In the genomic region with DNA sequence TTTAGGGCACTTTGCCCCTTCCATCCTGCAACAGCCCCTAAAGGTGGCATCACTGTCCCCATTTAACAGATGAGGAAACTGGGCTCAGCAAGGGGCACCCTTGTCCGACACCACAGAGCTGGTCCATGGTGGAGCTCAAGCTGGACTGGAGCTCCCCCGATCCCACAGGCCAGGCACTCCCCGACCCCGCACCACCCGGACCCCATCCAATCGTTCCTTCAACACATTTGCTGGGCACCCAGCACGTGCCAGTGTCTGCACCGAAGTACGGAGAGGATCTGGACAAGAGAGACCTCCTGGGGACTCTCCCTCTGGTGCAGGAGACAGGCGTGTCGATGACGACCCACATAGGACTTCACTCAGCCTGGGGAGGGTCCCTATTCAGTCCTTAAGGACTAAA, we compare ENCODE assay signal across 15 cellular contexts. TPM values are rescaled to one million over a fixed set of nuclear protein-coding genes. Genes with fewer than 3 reads are reported as not detected.
A peak's percentile ranks its signal among the peaks of the same experiment; 100 is the strongest.
DNase-seq lines count a peak whose midpoint lies in the region; ATAC-seq and TF ChIP-seq lines count a peak whose summit lies in the region.
"Had no signal": no experiment of that assay in that cellular context is flagged by ENCODE, and none has a peak within 500 bp of the region (broad histone marks: within the 10 kb centered on the region; RNA-seq: fewer than 3 reads in every experiment).

No MANE protein-coding gene starts in this region.

- no peaks in the 10 kb centered on the region for H3K23me2 ChIP-seq in H9 (ENCODE audit: insufficient read length, low read depth, low read length, poor library complexity, severe bottlenecking)

- no peak overlapping the region for H2BK5ac ChIP-seq in H9 (ENCODE audit: insufficient read length, low read length)

- peak; percentile 28 for DNase-seq in H9
- no peak for DNase-seq in RPMI8226
- DNase-seq: DMS79 treated with DMSO at 0.1 percent for 48 hours; heart right ventricle; left ventricle myocardium superior; NCI-H1092; NCI-H2029 treated with DMSO at 0.1 percent for 48 hours; PC-3; small intestine; stimulated activated CD4-positive, alpha-beta T cell treated with anti-CD3 and anti-CD28 coated beads, Interleukin-2, amount 100 ng/mL, for 48 hours; T-helper 9 cell had no signal

- H3K14ac ChIP-seq in H9 (ENCODE audit: insufficient read depth, low read length), result no peak overlapping the region

- H4K20me1 ChIP-seq in H9 (ENCODE audit: control insufficient read depth, insufficient read depth, insufficient read length), result no peaks in the 10 kb centered on the region

- H3T11ph ChIP-seq in H9 (ENCODE audit: low read length), result no peak overlapping the region

- no peak overlapping the region for H4K5ac ChIP-seq in H9 (ENCODE audit: insufficient read length, low read depth, low read length)

- H2BK20ac ChIP-seq in H9 (ENCODE audit: low read depth, low read length, poor library complexity, severe bottlenecking), result no peak overlapping the region

- H3K4me3 Mint-ChIP-seq in H9, result no peak overlapping the region
- no peak overlapping the region for H3K4me3 Mint-ChIP-seq in activated T-helper 17 cell treated with anti-CD3 and anti-CD28 coated beads, Interleukin-2, amount 50 U/mL, for 72 hours
- H3K4me3 Mint-ChIP-seq: neural progenitor cell had no signal

- no peak overlapping the region for H2AK5ac ChIP-seq in H9 (ENCODE audit: insufficient read length, low read length)

- no peak overlapping the region for H2BK12ac ChIP-seq in H9 (ENCODE audit: insufficient read length, low read depth, low read length)

- no peaks in the 10 kb centered on the region for H3K27me3 ChIP-seq in H9 (ENCODE audit: insufficient read depth, low read length)
- H3K27me3 ChIP-seq: neural progenitor cell had no signal

- no CpG with 5 or more reads among the region's 12 CpGs for WGBS in H9 (ENCODE audit: extremely low coverage, insufficient read length, low lambda C conversion rate)

- no peak overlapping the region for H2AFZ ChIP-seq in H9 (ENCODE audit: low read length)
- H2AFZ ChIP-seq: neural progenitor cell had no signal

- no peak overlapping the region for H2BK15ac ChIP-seq in H9 (ENCODE audit: low read depth, low read length)

- no peak overlapping the region for H3K4ac ChIP-seq in H9 (ENCODE audit: low read depth, low read length)

- H3K27ac ChIP-seq in H9 (ENCODE audit: insufficient read length, low read depth, low read length), result no peak overlapping the region
- H3K27ac ChIP-seq: heart right ventricle, neural progenitor cell, upper lobe of left lung had no signal

- no peaks in the 10 kb centered on the region for H3K79me1 ChIP-seq in H9 (ENCODE audit: insufficient read depth, low read depth, low read length, poor library complexity, severe bottlenecking)

- no peaks in the 10 kb centered on the region for H3K9me3 ChIP-seq in H9 (ENCODE audit: control insufficient read depth, low read depth, low read length)
- H3K9me3 ChIP-seq: HAP-1, heart right ventricle, upper lobe of left lung had no signal

- H3K27ac Mint-ChIP-seq in H9, result no peak overlapping the region; a peak in 1 of 7 replicates
- peak overlapping the region; percentile 22 for H3K27ac Mint-ChIP-seq in activated T-helper 17 cell treated with anti-CD3 and anti-CD28 coated beads, Interleukin-2, amount 50 U/mL, for 72 hours
- H3K27ac Mint-ChIP-seq: neural progenitor cell had no signal

- H4K8ac ChIP-seq in H9 (replicated peaks; ENCODE audit: insufficient read length, low read depth, low read length), result no peak overlapping the region

- H3K4me1 ChIP-seq in H9 (ENCODE audit: insufficient read depth, low read length), result no peaks in the 10 kb centered on the region
- H3K4me1 ChIP-seq: HAP-1, upper lobe of left lung had no signal

- no peak for TF ChIP-seq CTCF in H9 (conservative IDR thresholded peaks at IDR 0.05)

- H3K23ac ChIP-seq in H9 (ENCODE audit: insufficient read length, low read depth, low read length), result no peak overlapping the region

- no peaks in the 10 kb centered on the region for H3K79me2 ChIP-seq in H9 (ENCODE audit: insufficient read depth, low read length)

- H3K9me3 Mint-ChIP-seq in H9, result no peaks in the 10 kb centered on the region
- H3K9me3 Mint-ChIP-seq in activated T-helper 17 cell treated with anti-CD3 and anti-CD28 coated beads, Interleukin-2, amount 50 U/mL, for 72 hours, result no peaks in the 10 kb centered on the region
- H3K9me3 Mint-ChIP-seq: neural progenitor cell had no signal

- H3K9ac ChIP-seq in H9 (ENCODE audit: extremely low read depth, insufficient read length, low read length), result no peak overlapping the region
- H3K9ac ChIP-seq: neural progenitor cell had no signal

- no peak for ATAC-seq in activated T-helper 17 cell treated with anti-CD3 and anti-CD28 coated beads, Interleukin-2, amount 50 U/mL, for 72 hours (replicated peaks)
- ATAC-seq: heart right ventricle, left ventricle myocardium superior had no signal

- peaks cover 7 to 20% of the 10 kb centered on the region in 2 experiments for H3K4me1 Mint-ChIP-seq in H9
- H3K4me1 Mint-ChIP-seq in activated T-helper 17 cell treated with anti-CD3 and anti-CD28 coated beads, Interleukin-2, amount 50 U/mL, for 72 hours, result no peaks in the 10 kb centered on the region

- no peak overlapping the region for H2BK120ac ChIP-seq in H9 (ENCODE audit: low read depth, low read length, poor library complexity, severe bottlenecking)

- peaks cover 4% of the 10 kb centered on the region; the same call in 1 of the 2 replicates for H3K27me3 Mint-ChIP-seq in H9 (ENCODE audit: low read depth)
- no peaks in the 10 kb centered on the region for H3K27me3 Mint-ChIP-seq in activated T-helper 17 cell treated with anti-CD3 and anti-CD28 coated beads, Interleukin-2, amount 50 U/mL, for 72 hours

- no peak overlapping the region for H3K18ac ChIP-seq in H9 (ENCODE audit: insufficient read length, low read depth, low read length)

- H4K91ac ChIP-seq in H9 (ENCODE audit: insufficient read length, low read depth, low read length), result no peak overlapping the region

- no peak overlapping the region for H3K4me2 ChIP-seq in H9 (ENCODE audit: insufficient read depth, insufficient read length, low read length)
- H3K4me2 ChIP-seq: neural progenitor cell had no signal

- no peak overlapping the region for H3K56ac ChIP-seq in H9 (ENCODE audit: insufficient read length, low read depth, low read length)

- no peaks in the 10 kb centered on the region; a peak in 1 of 7 replicates for H3K36me3 Mint-ChIP-seq in H9 (ENCODE audit: insufficient read depth in 1 of 3, low read depth in 3 of 3)
- no peaks in the 10 kb centered on the region for H3K36me3 Mint-ChIP-seq in activated T-helper 17 cell treated with anti-CD3 and anti-CD28 coated beads, Interleukin-2, amount 50 U/mL, for 72 hours (ENCODE audit: low read depth)
- H3K36me3 Mint-ChIP-seq: neural progenitor cell had no signal

RNA-seq across cellular contexts. Expression of a gene that starts 13.4 kb away (rescaled TPM):
- 70.7 and 72.2 TPM in 2 replicates for total RNA-seq in H9 (2021)
- 10 to 100 TPM; 28.9 to 58.8 TPM for total RNA-seq in activated T-helper 17 cell treated with anti-CD3 and anti-CD28 coated beads, Interleukin-2, amount 50 U/mL, for 72 hours

RNA-seq across cellular contexts. Expression of a gene that starts 13.7 kb away (rescaled TPM):
- 76.3 and 79.2 TPM in 2 replicates for total RNA-seq in H9 (2021)
- 10 to 100 TPM; 13.0 to 15.1 TPM for total RNA-seq in activated T-helper 17 cell treated with anti-CD3 and anti-CD28 coated beads, Interleukin-2, amount 50 U/mL, for 72 hours

RNA-seq across cellular contexts. Expression of a gene that starts 13.9 kb away (rescaled TPM):
- total RNA-seq in H9 (2021), result 4.2 and 4.7 TPM in 2 replicates
- total RNA-seq in activated T-helper 17 cell treated with anti-CD3 and anti-CD28 coated beads, Interleukin-2, amount 50 U/mL, for 72 hours, result 10 to 100 TPM; 22.0 to 74.3 TPM

RNA-seq across cellular contexts. Expression of a gene that starts 41.7 kb away (rescaled TPM):
- 26.6 and 26.7 TPM in 2 replicates for total RNA-seq in H9 (2021)
- 10 to 100 TPM; 12.4 to 21.5 TPM for total RNA-seq in activated T-helper 17 cell treated with anti-CD3 and anti-CD28 coated beads, Interleukin-2, amount 50 U/mL, for 72 hours

RNA-seq across cellular contexts. Expression of a gene that starts 45.5 kb away (rescaled TPM):
- 12.4 and 12.8 TPM in 2 replicates for total RNA-seq in H9 (2021)
- total RNA-seq in activated T-helper 17 cell treated with anti-CD3 and anti-CD28 coated beads, Interleukin-2, amount 50 U/mL, for 72 hours, result 10 to 100 TPM; 11.2 to 11.8 TPM
